ENCODE assay signal across 17 cellular contexts in genomic region chr17:80559688-80560290, GRCh38. TPM values are rescaled to one million over a fixed set of nuclear protein-coding genes. Genes with fewer than 3 reads are reported as not detected.
DNase-seq lines count a peak whose midpoint lies in the region; ATAC-seq and TF ChIP-seq lines count a peak whose summit lies in the region.
"Had no signal": no experiment of that assay in that cellular context is flagged by ENCODE, and none has a peak within 500 bp of the region (broad histone marks: within the 10 kb centered on the region; RNA-seq: fewer than 3 reads in every experiment).

No MANE protein-coding gene starts in this region.

- H3K4me3 ChIP-seq in astrocyte of the spinal cord (ENCODE audit: low read depth, low read length) = no peak overlapping the region
- H3K4me3 ChIP-seq in testis = no peak overlapping the region

- no peak for TF ChIP-seq CTCF in astrocyte of the spinal cord (IDR thresholded peaks at IDR 0.05; ENCODE audit: low read depth, low read length)
- no peak for TF ChIP-seq CTCF in testis (IDR thresholded peaks at IDR 0.05)

- no peaks in the 10 kb centered on the region for H3K9me3 Mint-ChIP-seq in T-helper 2 cell treated with Interferon-gamma antibody and Interleukin-4, amounts not matched to agents 5 μg/mL and 100 μg/mL, for 36 hours
- H3K9me3 Mint-ChIP-seq: activated naive CD8-positive, alpha-beta T cell treated with anti-CD3 and anti-CD28 coated beads for 36 hours had no signal

- H3K36me3 Mint-ChIP-seq in T-helper 2 cell treated with Interferon-gamma antibody and Interleukin-4, amounts not matched to agents 5 μg/mL and 100 μg/mL, for 36 hours (ENCODE audit: low read depth) = peaks cover 5% of the 10 kb centered on the region

- 69 to 79% methylated on average over 8 of the region's 8 CpGs for WGBS in testis, 2 donors

- in situ Hi-C loops in astrocyte of the spinal cord (cut with HindIII; ENCODE audit: low sequenced_read_pairs) = no loop called here

- no peaks in the 10 kb centered on the region for H3K36me3 ChIP-seq in testis (ENCODE audit: low read depth, missing control alignments)

- no peak for DNase-seq in T-helper 2 cell treated with Interferon-gamma antibody and Interleukin-4, amounts not matched to agents 5 μg/mL and 100 μg/mL, for 36 hours (ENCODE audit: low spot score)
- DNase-seq in T-helper 2 cell = no peak
- peak; percentile 90 for DNase-seq in astrocyte of the spinal cord (ENCODE audit: low read depth, low spot score)
- DNase-seq in kidney glomerular epithelial cell (lab: John Stamatoyannopoulos, UW) = peak; percentile 60
- DNase-seq in testis = peak; percentile 51
- no peak for DNase-seq in activated CD4-positive, CD25-positive, alpha-beta regulatory T cell (lab: John Stamatoyannopoulos, UW)
- no peak for DNase-seq in stimulated activated CD4-positive, alpha-beta T cell treated with anti-CD3 and anti-CD28 coated beads, Interleukin-4, amount 100 ng/mL, for 4 hours
- DNase-seq: activated CD4-positive, alpha-beta T cell treated with anti-CD3 and anti-CD28 coated beads for 4 hours; activated naive CD8-positive, alpha-beta T cell treated with anti-CD3 and anti-CD28 coated beads for 36 hours; activated T-cell treated with anti-CD3 and anti-CD28 coated beads for 4 hours; cerebellar nuclear complex; glutamatergic neuron; H7; NCI-H1105; small intestine; stimulated activated naive CD4-positive, alpha-beta T cell had no signal

- H3K27ac ChIP-seq in testis = no peak overlapping the region

- no peak for ATAC-seq in HG02588 (IDR thresholded peaks at IDR 0.05; ENCODE audit: unreplicated experiment)

- no peaks in the 10 kb centered on the region for H3K9me3 ChIP-seq in testis

- peaks cover 8% of the 10 kb centered on the region for H3K4me1 ChIP-seq in testis

- H3K27me3 Mint-ChIP-seq in T-helper 2 cell treated with Interferon-gamma antibody and Interleukin-4, amounts not matched to agents 5 μg/mL and 100 μg/mL, for 36 hours (ENCODE audit: low read depth) = no peaks in the 10 kb centered on the region
- H3K27me3 Mint-ChIP-seq: activated naive CD8-positive, alpha-beta T cell treated with anti-CD3 and anti-CD28 coated beads for 36 hours had no signal

- TF ChIP-seq POLR2A in testis (IDR thresholded peaks at IDR 0.05) = no peak

- intact Hi-C loops in testis (cut with DNase I; ENCODE audit: low total_unique reads) = no loop called here

- no peak overlapping the region for H3K4me3 Mint-ChIP-seq in T-helper 2 cell treated with Interferon-gamma antibody and Interleukin-4, amounts not matched to agents 5 μg/mL and 100 μg/mL, for 36 hours
- H3K4me3 Mint-ChIP-seq: activated naive CD8-positive, alpha-beta T cell treated with anti-CD3 and anti-CD28 coated beads for 36 hours had no signal

- H3K27ac Mint-ChIP-seq in T-helper 2 cell treated with Interferon-gamma antibody and Interleukin-4, amounts not matched to agents 5 μg/mL and 100 μg/mL, for 36 hours = peak overlapping the region; percentile 15
- H3K27ac Mint-ChIP-seq: activated naive CD8-positive, alpha-beta T cell treated with anti-CD3 and anti-CD28 coated beads for 36 hours had no signal

- no peaks in the 10 kb centered on the region for H3K4me1 Mint-ChIP-seq in T-helper 2 cell treated with Interferon-gamma antibody and Interleukin-4, amounts not matched to agents 5 μg/mL and 100 μg/mL, for 36 hours (ENCODE audit: low read depth)

- no peaks in the 10 kb centered on the region for H3K27me3 ChIP-seq in testis

RNA-seq across cellular contexts. Expression of gene RPTOR, which starts 15.2 kb away (rescaled TPM):
- total RNA-seq in testis = 10 to 100 TPM; 56.6 to 68.3 TPM
- 21.8 TPM for polyA plus RNA-seq in testis (ENCODE audit: insufficient read depth, low read depth, low replicate concordance)

Comparison
In these comparisons a context has a peak if more than half of its experiments do, and no peak if none do; other contexts are left out.
1. DNase-seq: peak in astrocyte of the spinal cord (single experiment), kidney glomerular epithelial cell (single experiment) and testis (single experiment); none in T-helper 2 cell treated with Interferon-gamma antibody and Interleukin-4, amounts not matched to agents 5 μg/mL and 100 μg/mL, for 36 hours (single experiment), T-helper 2 cell (0 of 5), activated CD4-positive, CD25-positive, alpha-beta regulatory T cell (0 of 4) and stimulated activated CD4-positive, alpha-beta T cell treated with anti-CD3 and anti-CD28 coated beads, Interleukin-4, amount 100 ng/mL, for 4 hours (0 of 2).